ENCODE assay signal across 18 cellular contexts in genomic region chr6:25462235-25462897, GRCh38.
DNase-seq lines count a peak whose midpoint lies in the region; TF ChIP-seq lines count a peak whose summit lies in the region.
"Had no signal": no experiment of that assay in that cellular context is flagged by ENCODE, and none has a peak within 500 bp of the region (broad histone marks: within the 10 kb centered on the region; RNA-seq: fewer than 3 reads in every experiment).

No MANE protein-coding gene starts in this region.

- no peaks in the 10 kb centered on the region for H3K27me3 ChIP-seq in HUES6 (ENCODE audit: control insufficient read depth, insufficient read depth, low read length)
- H3K27me3 ChIP-seq: SJSA1 had no signal

- H3K27me3 Mint-ChIP-seq in brain (peaks cover 3% of the 10 kb centered on the region), nephron (ENCODE audit: low read depth) (no peaks in the 10 kb centered on the region)

- H3K4me1 ChIP-seq in HUES6 (ENCODE audit: control insufficient read depth, insufficient read depth, low read length), result peaks cover 35% of the 10 kb centered on the region
- H3K4me1 ChIP-seq: SJSA1 had no signal

- H3K9me3 ChIP-seq in HUES6 (ENCODE audit: control insufficient read depth, insufficient read depth, low read depth, low read length), result no peaks in the 10 kb centered on the region
- H3K9me3 ChIP-seq: SJSA1 had no signal

- H3K4me1 Mint-ChIP-seq in brain (peaks cover 21% of the 10 kb centered on the region), nephron (peaks cover 33% of the 10 kb centered on the region)

- H3K27ac ChIP-seq in HUES6 (ENCODE audit: low read depth, low read length), result no peak overlapping the region
- H3K27ac ChIP-seq: SJSA1 had no signal

- DNase-seq in ELF-1 (ENCODE audit: low read depth, low spot score) (peak; percentile 33), COLO829 (ENCODE audit: low spot score) (no peak), GM03348 (ENCODE audit: low spot score) (no peak)
- DNase-seq in stimulated activated CD8-positive, alpha-beta memory T cell treated with anti-CD3 and anti-CD28 coated beads, Interleukin-4, amount 100 ng/mL, for 48 hours, result no peak
- DNase-seq: C1 segment of cervical spinal cord, DMS 273 treated with DMSO at 0.1 percent for 48 hours, IMR-90, Karpas-422, MM.1S, NCI-H1092 treated with DMSO at 0.1 percent for 48 hours, NCI-H187, NCI-H2171, NCI-H748 treated with DMSO at 0.1 percent for 48 hours, PC-3 had no signal

- TF ChIP-seq CTCF in brain (conservative IDR thresholded peaks at IDR 0.05), result no peak
- TF ChIP-seq CTCF in nephron (IDR thresholded peaks at IDR 0.05; ENCODE audit: unreplicated experiment in 3 of 3), result no peak

- H3K36me3 Mint-ChIP-seq in brain (peaks cover 3% of the 10 kb centered on the region), nephron (ENCODE audit: low read depth) (peaks cover 7% of the 10 kb centered on the region)

- H3K4me3 ChIP-seq in HUES6 (ENCODE audit: low read depth, low read length), result peak overlapping the region; percentile 15; the same call in 1 of the 2 replicates
- H3K4me3 ChIP-seq: SJSA1 had no signal

- H3K27ac Mint-ChIP-seq in brain (peak overlapping the region in 4 of 5 experiments; percentile 39 to 68 (median 58)), nephron (peak overlapping the region in 2 of 3 experiments; percentile 39 to 40)

- H3K9me3 Mint-ChIP-seq in brain (no peaks in the 10 kb centered on the region), nephron (no peaks in the 10 kb centered on the region)

- H3K4me3 Mint-ChIP-seq in brain, result peak overlapping the region in 2 of 5 experiments; percentile 56 to 62
- no peak overlapping the region for H3K4me3 Mint-ChIP-seq in nephron

- H3K9ac ChIP-seq in HUES6 (ENCODE audit: low read length), result no peak overlapping the region

- H3K36me3 ChIP-seq in HUES6 (ENCODE audit: control insufficient read depth, insufficient read depth, low read length), result no peaks in the 10 kb centered on the region
